ENCODE assay signal across 1 cellular context in genomic region chr17:82092995-82093751, GRCh38.
A peak's percentile ranks its signal among the peaks of the same experiment; 100 is the strongest.
TF ChIP-seq lines count a peak whose summit lies in the region.

No MANE protein-coding gene starts in this region.

TF ChIP-seq in K562, 482 proteins besides CTCF, POLR2A, EP300 and RAD21 (continues in another document):
- TF ChIP-seq RFX1 (IDR thresholded peaks at IDR 0.05) = no peak
- no peak for TF ChIP-seq ZNF217 (CRISPR knock-in tag; IDR thresholded peaks at IDR 0.05)
- 0 out of 2 replicates have a peak, but pooled peaks have one; percentile 20 for TF ChIP-seq SAFB (IDR thresholded peaks at IDR 0.05; ENCODE audit: borderline replicate concordance, low read depth, low read length)
- TF ChIP-seq ZNF764 (CRISPR knock-in tag; IDR thresholded peaks at IDR 0.05; ENCODE audit: low read depth) = no peak
- no peak for TF ChIP-seq BRF2 (IDR thresholded peaks at IDR 0.05; ENCODE audit: borderline replicate concordance, insufficient read depth, insufficient read length)
- no peak for TF ChIP-seq BCOR (IDR thresholded peaks at IDR 0.05)
- no peak for TF ChIP-seq PTBP1 (IDR thresholded peaks at IDR 0.05; ENCODE audit: low read depth, low read length)
- no peak for TF ChIP-seq ZKSCAN3 (CRISPR knock-in tag; IDR thresholded peaks at IDR 0.05)
- TF ChIP-seq ZNF3 (CRISPR knock-in tag; IDR thresholded peaks at IDR 0.05) = no peak
- TF ChIP-seq MCM3 (IDR thresholded peaks at IDR 0.05) = no peak
- TF ChIP-seq CEBPZ (IDR thresholded peaks at IDR 0.05; ENCODE audit: borderline replicate concordance, low read depth, low read length) = no peak
- no peak for TF ChIP-seq ZNF778 (CRISPR knock-in tag; IDR thresholded peaks at IDR 0.05)
- peak; percentile 18 for TF ChIP-seq RBM22 (IDR thresholded peaks at IDR 0.05; ENCODE audit: low read depth, low read length, poor library complexity, severe bottlenecking)
- TF ChIP-seq COPS2 (conservative IDR thresholded peaks at IDR 0.05) = no peak
- TF ChIP-seq RBM15 (IDR thresholded peaks at IDR 0.05; ENCODE audit: insufficient read depth, low read length) = no peak
- TF ChIP-seq SAP30 (IDR thresholded peaks at IDR 0.05; ENCODE audit: borderline replicate concordance, insufficient read depth, low read depth, low read length, poor library complexity, severe bottlenecking) = no peak
- no peak for TF ChIP-seq WHSC1 (IDR thresholded peaks at IDR 0.05; ENCODE audit: low read length)
- TF ChIP-seq SRSF7 (optimal IDR thresholded peaks at IDR 0.05; ENCODE audit: low read depth, low read length) = no peak
- TF ChIP-seq NR4A1 (CRISPR knock-in tag; IDR thresholded peaks at IDR 0.05) = no peak
- TF ChIP-seq NR4A1 (tag; IDR thresholded peaks at IDR 0.05) = no peak
- TF ChIP-seq BCL6 (CRISPR knock-in tag; IDR thresholded peaks at IDR 0.05) = no peak
- TF ChIP-seq FOSL1 (tag; conservative IDR thresholded peaks at IDR 0.05) = no peak
- 0 out of 2 replicates have a peak, but pooled peaks have one; percentile 46 for TF ChIP-seq RBM14 (IDR thresholded peaks at IDR 0.05; ENCODE audit: borderline replicate concordance, insufficient read depth, low read depth, low read length)
- peak; percentile 91 for TF ChIP-seq FIP1L1 (IDR thresholded peaks at IDR 0.05; ENCODE audit: low read depth, low read length, poor library complexity, severe bottlenecking)
- TF ChIP-seq C11orf30 (IDR thresholded peaks at IDR 0.05; ENCODE audit: low read depth) = no peak
- no peak for TF ChIP-seq CHD2 (IDR thresholded peaks at IDR 0.05; ENCODE audit: low read depth, low read length)
- TF ChIP-seq PRDM10 (IDR thresholded peaks at IDR 0.05; ENCODE audit: partially characterized antibody) = no peak
- no peak for TF ChIP-seq ZZZ3 (IDR thresholded peaks at IDR 0.05)
- TF ChIP-seq ZC3H8 (IDR thresholded peaks at IDR 0.05) = no peak
- TF ChIP-seq BMI1 (IDR thresholded peaks at IDR 0.05; ENCODE audit: low read length) = no peak
- no peak for TF ChIP-seq PATZ1 (CRISPR knock-in tag; IDR thresholded peaks at IDR 0.05; ENCODE audit: borderline replicate concordance)
- TF ChIP-seq NKRF (IDR thresholded peaks at IDR 0.05; ENCODE audit: borderline replicate concordance) = no peak
- TF ChIP-seq PRMT5 (CRISPR knock-in tag; IDR thresholded peaks at IDR 0.05) = no peak
- TF ChIP-seq ZNF23 (CRISPR knock-in tag; IDR thresholded peaks at IDR 0.05) = no peak
- TF ChIP-seq ZNF280B (CRISPR knock-in tag; IDR thresholded peaks at IDR 0.05) = no peak
- no peak for TF ChIP-seq MCM5 (IDR thresholded peaks at IDR 0.05; ENCODE audit: low read depth)
- TF ChIP-seq MAX (CRISPR knock-in tag; IDR thresholded peaks at IDR 0.05) = no peak
- no peak for TF ChIP-seq SAFB2 (IDR thresholded peaks at IDR 0.05; ENCODE audit: borderline replicate concordance, low read depth, low read length, severe bottlenecking)
- TF ChIP-seq GTF3C2 (IDR thresholded peaks at IDR 0.05; ENCODE audit: borderline replicate concordance, extremely low read depth, insufficient read length) = no peak
- peak; percentile 49 for TF ChIP-seq POLR2B (IDR thresholded peaks at IDR 0.05; ENCODE audit: low read depth, partially characterized antibody)
- no peak for TF ChIP-seq TRIM24 (IDR thresholded peaks at IDR 0.05)
